Comparison of ENCODE assay signal across 11 cellular contexts in the genomic region with DNA sequence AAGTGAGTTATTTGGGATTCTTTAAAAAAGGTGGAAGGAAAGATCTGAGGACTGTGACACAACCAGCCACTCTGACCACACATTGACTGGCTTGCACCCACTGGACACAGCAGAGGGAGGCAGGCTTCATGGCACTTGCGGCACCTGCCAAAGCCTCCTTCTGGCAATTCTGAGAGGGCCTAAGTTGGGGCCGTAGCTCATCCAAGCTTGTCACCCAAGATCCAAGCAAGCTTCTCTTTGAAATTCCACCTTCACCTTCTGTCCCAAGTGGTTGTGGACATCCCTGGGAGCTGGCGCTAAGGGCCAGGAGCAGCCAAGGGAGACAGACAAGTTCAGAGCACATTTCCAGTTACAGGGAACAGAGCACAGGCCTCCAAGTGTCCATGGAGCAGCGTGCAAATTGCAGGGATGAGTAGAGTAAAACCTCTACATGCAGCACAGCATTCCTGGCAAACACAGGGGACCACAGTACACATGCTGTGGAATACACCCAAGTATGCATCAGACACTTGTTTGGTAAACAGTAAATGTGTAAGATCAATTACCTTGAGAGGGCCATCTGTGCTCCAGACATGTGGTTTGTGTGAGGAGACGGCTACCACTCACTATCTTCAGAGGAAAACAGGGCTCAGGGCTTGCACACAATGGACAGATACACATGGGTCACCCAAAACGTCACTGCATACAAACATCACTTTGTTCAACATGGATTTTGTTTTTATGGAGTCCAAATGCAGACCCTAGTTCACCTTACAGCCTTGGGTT. TPM values are rescaled to one million over a fixed set of nuclear protein-coding genes. Genes with fewer than 3 reads are reported as not detected.
"Had no signal": no experiment of that assay in that cellular context is flagged by ENCODE, and none has a peak within 500 bp of the region (broad histone marks: within the 10 kb centered on the region; RNA-seq: fewer than 3 reads in every experiment).

No MANE protein-coding gene starts in this region.

RNA-seq across cellular contexts. Expression of gene PRSS2, which starts 4.8 kb away (rescaled TPM):
- total RNA-seq: activated CD4-positive, alpha-beta T cell treated with anti-CD3 and anti-CD28 coated beads for 36 hours; activated CD4-positive, alpha-beta T cell treated with anti-CD3 and anti-CD28 coated beads, Interleukin-2, amount 10 ng/mL, durations not matched to agents 7 days and 5 days; activated CD8-positive, alpha-beta T cell treated with anti-CD3 and anti-CD28 coated beads, Interleukin-2, amount 10 ng/mL, durations not matched to agents 7 days and 5 days; activated T-helper 2 cell treated with anti-CD3 and anti-CD28 coated beads, Interferon-gamma antibody, Interleukin-2, Interleukin-4, amounts not matched to agents 10 μg/mL and 5 μg/mL and 100 μg/mL, durations not matched to agents 14 hours and 24 hours and 36 hours; cardiac muscle cell; LHCN-M2; SJCRH30; T-helper 17 cell had no signal
- polyA plus RNA-seq: cardiac muscle cell, SK-N-SH had no signal

RNA-seq across cellular contexts. Expression of gene PRSS1, which starts 26.3 kb away (rescaled TPM):
- total RNA-seq: activated CD4-positive, alpha-beta T cell treated with anti-CD3 and anti-CD28 coated beads for 36 hours; activated CD4-positive, alpha-beta T cell treated with anti-CD3 and anti-CD28 coated beads, Interleukin-2, amount 10 ng/mL, durations not matched to agents 7 days and 5 days; activated CD8-positive, alpha-beta T cell treated with anti-CD3 and anti-CD28 coated beads, Interleukin-2, amount 10 ng/mL, durations not matched to agents 7 days and 5 days; activated naive CD4-positive, alpha-beta T cell treated with anti-CD3 and anti-CD28 coated beads, Interleukin-2, amount 50 U/mL, for 72 hours; activated T-helper 2 cell treated with anti-CD3 and anti-CD28 coated beads, Interferon-gamma antibody, Interleukin-2, Interleukin-4, amounts not matched to agents 10 μg/mL and 5 μg/mL and 100 μg/mL, durations not matched to agents 14 hours and 24 hours and 36 hours; cardiac muscle cell; LHCN-M2; OCI-LY7; SJCRH30; T-helper 17 cell had no signal
- polyA plus RNA-seq: cardiac muscle cell, SK-N-SH had no signal
